ENCODE assay signal across 8 cellular contexts in genomic region chr12:389138-390096, GRCh38. TPM values are rescaled to one million over a fixed set of nuclear protein-coding genes. Genes with fewer than 3 reads are reported as not detected.
A peak's percentile ranks its signal among the peaks of the same experiment; 100 is the strongest.
DNase-seq lines count a peak whose midpoint lies in the region; ATAC-seq, FAIRE-seq and TF ChIP-seq lines count a peak whose summit lies in the region.

Gene KDM5A, minus strand, starts transcription at chr12:389320. Its CDS starts 229 bp downstream, at chr12:389091.

- peak in 1 of 2 donors; percentile 41 for TF ChIP-seq POLR2A in tibial nerve (IDR thresholded peaks at IDR 0.05)

- TF ChIP-seq EP300 in tibial nerve (IDR thresholded peaks at IDR 0.05), result peak in 1 of 2 donors; percentile 95

- H3K27ac ChIP-seq in pancreas (peak within 1 kb of the TSS; percentile 73 to 92 (median 86)), tibial nerve (peak within 1 kb of the TSS; percentile 88 to 94 (median 94))

- intact Hi-C loops in pancreas (cut with DNase I), result no loop called here

- peaks cover 6 to 27% (median 19%) of the 10 kb centered on the region in 3 donors for H3K4me1 ChIP-seq in pancreas
- peaks cover 0 to 45% (median 22%) of the 10 kb centered on the region in 4 donors for H3K4me1 ChIP-seq in tibial nerve

- FAIRE-seq in pancreas (lab: Jason Lieb, UNC), result no peak

- WGBS in pancreas, 2 donors, result 1% methylated on average over 52 to 53 of the region's 53 CpGs
- 1 to 2% methylated on average over 41 to 53 of the region's 53 CpGs for WGBS in tibial nerve, 2 donors

- in situ Hi-C loops in G401 (cut with HindIII; ENCODE audit: low sequenced_read_pairs), result no loop called here

- H3K4me3 ChIP-seq in pancreas (peak within 1 kb of the TSS; percentile 60 to 90 (median 70)), tibial nerve (peak within 1 kb of the TSS; percentile 79 to 92 (median 86))

- H3K36me3 ChIP-seq in pancreas (peaks cover 0 to 2% (median 0%) of the 10 kb centered on the region in 3 donors), tibial nerve (peaks cover 0 to 6% (median 0%) of the 10 kb centered on the region in 3 donors)

- H3K27me3 ChIP-seq in pancreas (no peaks in the 10 kb centered on the region), tibial nerve (no peaks in the 10 kb centered on the region)

- no peak for TF ChIP-seq CTCF in pancreas (IDR thresholded peaks at IDR 0.05)
- TF ChIP-seq CTCF in tibial nerve (IDR thresholded peaks at IDR 0.05), result peak in 3 of 5 experiments; percentile 9 to 50 (median 40)

- peak; percentile 98 to 99 (median 99) for ATAC-seq in pancreas

- DNase-seq in G401 (ENCODE audit: low spot score) (peak; percentile 93), HCEC 1CT (peak; percentile 92), NCI-H460 (ENCODE audit: extremely low read depth, low read depth) (peak; percentile 89), glomerular endothelial cell (ENCODE audit: extremely low read depth, low read depth, low spot score) (no peak), pancreas (peak; percentile 81 to 94 (median 90)), tibial nerve (ENCODE audit: low spot score in 2 of 2) (peak; percentile 63 to 81), hypothalamus (lab: John Stamatoyannopoulos, UW) (no peak)
- peak; percentile 95 for DNase-seq in activated effector memory CD4-positive, alpha-beta T cell treated with anti-CD3 and anti-CD28 coated beads, Interleukin-2, amount 50 U/mL, for 16 hours

- H3K9me3 ChIP-seq in pancreas (no peaks in the 10 kb centered on the region), tibial nerve (no peaks in the 10 kb centered on the region)

RNA-seq across cellular contexts. Expression of gene KDM5A, which starts in this region (rescaled TPM):
- 18.6 and 23.0 TPM in 2 replicates for total RNA-seq in G401 (2014; rRNA removed; shearing (Covaris generic))
- total RNA-seq in NCI-H460 (2014; rRNA removed; shearing (Covaris generic)), result 30.6 and 34.3 TPM in 2 replicates
- polyA plus RNA-seq in NCI-H460 (2014; cell fraction: nucleus; rRNA removed), result 21.0 and 35.3 TPM in 2 replicates
- 56.2 and 70.1 TPM in 2 replicates for total RNA-seq in glomerular endothelial cell
- 10 to 100 TPM; 19.9 to 43.8 (median 25.7) TPM for total RNA-seq in pancreas
- polyA plus RNA-seq in pancreas, result 1 to 10 TPM; 4.1 to 7.0 TPM
- 100 to 1,000 TPM in 1 of 4 donors, 10 to 100 TPM in 3; 31.5 to 154 (median 68.4) TPM for total RNA-seq in tibial nerve

Comparison
In these comparisons a context has a peak if more than half of its experiments do, and no peak if none do; other contexts are left out.
1. DNase-seq: peak in G401 (single experiment), HCEC 1CT (single experiment), NCI-H460 (single experiment), activated effector memory CD4-positive, alpha-beta T cell treated with anti-CD3 and anti-CD28 coated beads, Interleukin-2, amount 50 U/mL, for 16 hours (single experiment), pancreas (6 of 6) and tibial nerve (2 of 2); none in glomerular endothelial cell (single experiment) and hypothalamus (0 of 51).
2. CTCF ChIP-seq: peak in tibial nerve (3 of 5); none in pancreas (0 of 4).